Comparison of ENCODE assay signal across 16 cellular contexts in genomic region chr15:77869021-77869895, GRCh38.
DNase-seq lines count a peak whose midpoint lies in the region; ATAC-seq and TF ChIP-seq lines count a peak whose summit lies in the region.
"Had no signal": no experiment of that assay in that cellular context is flagged by ENCODE, and none has a peak within 500 bp of the region (broad histone marks: within the 10 kb centered on the region; RNA-seq: fewer than 3 reads in every experiment).

No MANE protein-coding gene starts in this region.

- no peak for ATAC-seq in GM19324 (IDR thresholded peaks at IDR 0.05; ENCODE audit: low FRiP score, unreplicated experiment)
- ATAC-seq: activated CD8-positive, alpha-beta T cell treated with anti-CD3 and anti-CD28 coated beads, Interleukin-2, amount 10 ng/mL, durations not matched to agents 7 days and 5 days had no signal

- no peak overlapping the region for H2AFZ ChIP-seq in trophoblast cell (ENCODE audit: insufficient read depth, low read length, poor library complexity)

- no peak overlapping the region for H3K14ac ChIP-seq in trophoblast cell (ENCODE audit: low read length)

- peaks cover 2% of the 10 kb centered on the region for H3K4me1 Mint-ChIP-seq in CD14-positive monocyte

- H3K4ac ChIP-seq in trophoblast cell (ENCODE audit: low read depth, low read length): no peak overlapping the region

- no peak overlapping the region for H2AK5ac ChIP-seq in trophoblast cell (ENCODE audit: low read length)

- DNase-seq in ELF-1 (ENCODE audit: low read depth, low spot score): peak; percentile 92
- peak; percentile 24 for DNase-seq in NCI-H69 (lab: John Stamatoyannopoulos, UW)
- DNase-seq in fibroblast of villous mesenchyme (ENCODE audit: low read depth): peak; percentile 45
- no peak for DNase-seq in trophoblast cell
- DNase-seq in GF-D8 (lab: John Stamatoyannopoulos, UW): no peak
- no peak for DNase-seq in NK-92 (lab: John Stamatoyannopoulos, UW; ENCODE audit: unreplicated experiment)
- DNase-seq in CD14-positive monocyte (ENCODE audit: low spot score): no peak
- DNase-seq: activated CD8-positive, alpha-beta T cell treated with anti-CD3 and anti-CD28 coated beads, Interleukin-2, amount 10 ng/mL, durations not matched to agents 7 days and 5 days; C1 segment of cervical spinal cord; foreskin fibroblast; GDM1; NCI-H1048; NCI-H2171 treated with DMSO at 0.1 percent for 48 hours had no signal

- no peak overlapping the region for H3K4me3 Mint-ChIP-seq in CD14-positive monocyte
- H3K4me3 Mint-ChIP-seq: activated CD8-positive, alpha-beta T cell treated with anti-CD3 and anti-CD28 coated beads, Interleukin-2, amount 10 ng/mL, durations not matched to agents 7 days and 5 days had no signal

- H3K18ac ChIP-seq in trophoblast cell (ENCODE audit: low read length): peak overlapping the region; percentile 4

- H2BK12ac ChIP-seq in trophoblast cell (ENCODE audit: low read length): peak overlapping the region; percentile 9

- intact Hi-C loops in CD14-positive monocyte (cut with micrococcal nuclease): no loop called here

- H2BK5ac ChIP-seq in trophoblast cell (ENCODE audit: low read depth, low read length, poor library complexity): no peak overlapping the region

- no peaks in the 10 kb centered on the region for H3K79me2 ChIP-seq in trophoblast cell (ENCODE audit: control insufficient read depth, insufficient read depth, low read length, poor library complexity)

- H3K27ac Mint-ChIP-seq in CD14-positive monocyte: no peak overlapping the region
- H3K27ac Mint-ChIP-seq: activated CD8-positive, alpha-beta T cell treated with anti-CD3 and anti-CD28 coated beads, Interleukin-2, amount 10 ng/mL, durations not matched to agents 7 days and 5 days had no signal

- H3K4me3 ChIP-seq in fibroblast of villous mesenchyme (ENCODE audit: low read depth, low read length): no peak overlapping the region
- no peak overlapping the region for H3K4me3 ChIP-seq in trophoblast cell (ENCODE audit: low read depth, low read length)
- H3K4me3 ChIP-seq: pancreas, thoracic aorta had no signal

- H3K9me3 Mint-ChIP-seq in CD14-positive monocyte: peaks cover 0 to 1% (median 0%) of the 10 kb centered on the region in 7 donors

- no CpG with 5 or more reads among the region's 17 CpGs for WGBS in trophoblast cell (ENCODE audit: extremely low coverage, insufficient coverage, insufficient read length)

- no peak overlapping the region for H4K8ac ChIP-seq in trophoblast cell (ENCODE audit: low read depth, low read length)

- no peak overlapping the region for H3K23ac ChIP-seq in trophoblast cell (ENCODE audit: low read length)

- H3K4me2 ChIP-seq in trophoblast cell (ENCODE audit: low read length): no peak overlapping the region

- peak overlapping the region; percentile 22 for H4K91ac ChIP-seq in trophoblast cell (ENCODE audit: low read depth, low read length)

- H3K27me3 ChIP-seq in trophoblast cell (ENCODE audit: insufficient read depth, low read length): no peaks in the 10 kb centered on the region
- H3K27me3 ChIP-seq: pancreas had no signal

- no peaks in the 10 kb centered on the region for H3K79me1 ChIP-seq in trophoblast cell (ENCODE audit: low read length)

- no peaks in the 10 kb centered on the region for H3K9me3 ChIP-seq in trophoblast cell (ENCODE audit: insufficient read depth, low read depth, low read length)
- H3K9me3 ChIP-seq: pancreas, thoracic aorta had no signal

- peaks cover 0 to 6% (median 5%) of the 10 kb centered on the region in 3 donors for H3K27me3 Mint-ChIP-seq in CD14-positive monocyte (ENCODE audit: low read depth in 3 of 3)

- H3K4me1 ChIP-seq in trophoblast cell (ENCODE audit: control insufficient read depth in 1 of 2, insufficient read depth in 2 of 2, low read length in 2 of 2): peaks cover 3 to 14% of the 10 kb centered on the region in 2 experiments
- H3K4me1 ChIP-seq: pancreas had no signal

- H4K12ac ChIP-seq in trophoblast cell (ENCODE audit: low read depth, low read length): no peak overlapping the region

- no peaks in the 10 kb centered on the region for H3K36me3 ChIP-seq in trophoblast cell (ENCODE audit: control insufficient read depth in 1 of 2, insufficient read depth in 2 of 2, low read length in 2 of 2)
- H3K36me3 ChIP-seq: pancreas, thoracic aorta had no signal

- H2BK120ac ChIP-seq in trophoblast cell (ENCODE audit: insufficient read depth, low read length, poor library complexity): peak overlapping the region; percentile 3

- no peak overlapping the region for H3K9ac ChIP-seq in trophoblast cell (ENCODE audit: low read length)

- H3K36me3 Mint-ChIP-seq in CD14-positive monocyte: no peaks in the 10 kb centered on the region

- TF ChIP-seq CTCF in fibroblast of villous mesenchyme (IDR thresholded peaks at IDR 0.05; ENCODE audit: insufficient read depth, low read depth, low read length) (no peak), CD14-positive monocyte (IDR thresholded peaks at IDR 0.05) (no peak)

- H3K27ac ChIP-seq in trophoblast cell (ENCODE audit: low read depth, low read length): peak overlapping the region; percentile 12
- H3K27ac ChIP-seq: pancreas, thoracic aorta had no signal

Comparison
In these comparisons a context has a peak if more than half of its experiments do, and no peak if none do; other contexts are left out.
1. DNase-seq: peak in ELF-1 (single experiment), NCI-H69 (single experiment) and fibroblast of villous mesenchyme (single experiment); none in trophoblast cell (0 of 2), GF-D8 (single experiment), NK-92 (single experiment) and CD14-positive monocyte (single experiment).